In the genomic region with DNA sequence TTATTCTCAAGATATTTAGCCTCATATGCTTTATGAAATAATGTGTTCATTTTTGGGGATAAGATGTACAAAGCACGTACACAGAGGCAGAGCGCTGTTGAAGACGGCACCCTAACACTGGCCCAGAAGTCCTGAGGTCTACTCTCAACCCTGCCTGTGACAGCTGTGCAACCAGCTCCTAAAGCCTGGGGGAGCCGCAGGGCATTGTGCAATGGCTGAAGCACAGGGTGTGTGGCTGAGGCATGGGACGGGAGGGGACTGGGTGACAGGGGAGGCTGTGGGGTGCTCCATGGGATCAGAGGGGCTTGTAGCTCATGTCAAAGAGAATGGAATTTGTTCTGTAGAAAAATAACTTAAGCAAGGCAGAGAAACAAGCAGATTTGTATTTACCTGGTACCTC, we compare ENCODE assay signal across 17 cellular contexts. TPM values are rescaled to one million over a fixed set of nuclear protein-coding genes. Genes with fewer than 3 reads are reported as not detected.
"Had no signal": no experiment of that assay in that cellular context is flagged by ENCODE, and none has a peak within 500 bp of the region (broad histone marks: within the 10 kb centered on the region; RNA-seq: fewer than 3 reads in every experiment).

No MANE protein-coding gene starts in this region.

- H3K36me3 ChIP-seq: neutrophil, right lobe of liver had no signal

- H3K27ac Mint-ChIP-seq: naive thymus-derived CD8-positive, alpha-beta T cell; stimulated activated naive B cell treated with anti-CD40 and anti-IgM and Interleukin-4, amounts not matched to agents 10 μg/mL and 1 μg/mL and 100 μg/mL, for 72 hours; type B pancreatic cell had no signal

- H3K27ac ChIP-seq: coronary artery, heart right ventricle, neutrophil, psoas muscle, right lobe of liver had no signal

- H3K4me1 Mint-ChIP-seq: stimulated activated naive B cell treated with anti-CD40 and anti-IgM and Interleukin-4, amounts not matched to agents 10 μg/mL and 1 μg/mL and 100 μg/mL, for 72 hours had no signal

- H3K27me3 ChIP-seq: heart right ventricle, neutrophil, right lobe of liver had no signal

- DNase-seq: effector CD4-positive, alpha-beta T cell; heart right ventricle; hypothalamus; mammary epithelial cell; naive thymus-derived CD8-positive, alpha-beta T cell; psoas muscle; retina; right lobe of liver; stimulated activated CD4-positive, alpha-beta T cell treated with anti-CD3 and anti-CD28 coated beads, Interleukin-2, amount 100 ng/mL, for 24 hours; stimulated activated CD4-positive, alpha-beta T cell treated with anti-CD3 and anti-CD28 coated beads, Interleukin-4, amount 100 ng/mL, for 4 hours; stimulated activated naive B cell treated with anti-CD40 and anti-IgM and Interleukin-4, amounts not matched to agents 10 μg/mL and 1 μg/mL and 100 μg/mL, for 72 hours had no signal

- ATAC-seq: heart right ventricle; left lobe of liver; naive thymus-derived CD8-positive, alpha-beta T cell; psoas muscle; stimulated activated naive B cell treated with anti-CD40 and anti-IgM and Interleukin-4, amounts not matched to agents 10 μg/mL and 1 μg/mL and 100 μg/mL, for 72 hours had no signal

- H3K4me3 ChIP-seq: coronary artery, heart right ventricle, psoas muscle, right lobe of liver had no signal

- H3K27me3 Mint-ChIP-seq: type B pancreatic cell had no signal

- H3K4me1 ChIP-seq: heart right ventricle, psoas muscle, right lobe of liver had no signal

- H3K36me3 Mint-ChIP-seq: naive thymus-derived CD8-positive, alpha-beta T cell; stimulated activated naive B cell treated with anti-CD40 and anti-IgM and Interleukin-4, amounts not matched to agents 10 μg/mL and 1 μg/mL and 100 μg/mL, for 72 hours had no signal

- H3K4me3 Mint-ChIP-seq: naive thymus-derived CD8-positive, alpha-beta T cell; stimulated activated naive B cell treated with anti-CD40 and anti-IgM and Interleukin-4, amounts not matched to agents 10 μg/mL and 1 μg/mL and 100 μg/mL, for 72 hours; type B pancreatic cell had no signal

- H3K9me3 Mint-ChIP-seq: naive thymus-derived CD8-positive, alpha-beta T cell; stimulated activated naive B cell treated with anti-CD40 and anti-IgM and Interleukin-4, amounts not matched to agents 10 μg/mL and 1 μg/mL and 100 μg/mL, for 72 hours; type B pancreatic cell had no signal

- H3K9me3 ChIP-seq: heart right ventricle, neutrophil, psoas muscle, right lobe of liver had no signal

RNA-seq across cellular contexts. Expression of gene FAM227A, which starts 27.7 kb away (rescaled TPM):
- total RNA-seq: mononuclear cell had no signal
- polyA plus RNA-seq: naive thymus-derived CD8-positive, alpha-beta T cell had no signal

RNA-seq across cellular contexts. Expression of gene DMC1, which starts 58.5 kb away (rescaled TPM):
- total RNA-seq: left lobe of liver had no signal
- polyA plus RNA-seq: naive thymus-derived CD8-positive, alpha-beta T cell; neural cell had no signal
